ENCODE assay signal across 21 cellular contexts in the genomic region with DNA sequence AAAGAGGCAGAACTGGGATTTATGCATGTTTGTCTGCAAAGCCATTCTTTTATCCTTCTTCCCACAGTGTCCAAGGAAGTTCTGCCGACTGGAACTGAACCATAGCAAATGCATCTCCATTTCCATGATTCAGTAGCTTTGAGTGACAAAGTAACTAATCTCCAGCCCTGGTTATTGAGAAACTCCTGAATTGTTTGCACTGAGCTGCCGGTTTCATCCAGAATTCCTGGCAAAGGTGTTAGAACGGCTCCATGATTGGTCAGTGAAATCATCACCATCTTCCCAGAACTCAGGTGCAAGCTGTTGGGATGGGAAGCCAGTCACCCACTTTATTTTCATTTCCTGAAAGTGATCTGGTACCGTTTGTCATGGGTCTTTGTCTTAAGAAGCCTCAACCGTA. TPM values are rescaled to one million over a fixed set of nuclear protein-coding genes. Genes with fewer than 3 reads are reported as not detected.
A peak's percentile ranks its signal among the peaks of the same experiment; 100 is the strongest.
DNase-seq lines count a peak whose midpoint lies in the region; ATAC-seq lines count a peak whose summit lies in the region.
"Had no signal": no experiment of that assay in that cellular context is flagged by ENCODE, and none has a peak within 500 bp of the region (broad histone marks: within the 10 kb centered on the region; RNA-seq: fewer than 3 reads in every experiment).

No MANE protein-coding gene starts in this region.

- H3K27ac ChIP-seq in aorta (ENCODE audit: low read depth in 1 of 2, low read length in 2 of 2) (no peak overlapping the region), Karpas-422 (ENCODE audit: low read length) (no peak overlapping the region)
- H3K27ac ChIP-seq: 22Rv1, BLaER1 had no signal

- intact Hi-C loops in aorta (cut with DNase I) = no loop called here

- ATAC-seq in aorta (ENCODE audit: low FRiP score) = no peak
- ATAC-seq: CD8-positive, alpha-beta T cell; Panc1 had no signal

- H3K4me1 ChIP-seq in aorta (ENCODE audit: control insufficient read depth in 1 of 2, insufficient read depth in 2 of 2, low read length in 2 of 2) = no peaks in the 10 kb centered on the region
- no peaks in the 10 kb centered on the region for H3K4me1 ChIP-seq in Karpas-422 (ENCODE audit: low read length)

- H3K9me2 ChIP-seq in Karpas-422 (replicated peaks; ENCODE audit: insufficient read depth, low read length) = no peaks in the 10 kb centered on the region

- H3K27me3 ChIP-seq in aorta (ENCODE audit: control insufficient read depth in 1 of 2, insufficient read depth in 2 of 2, low read length in 1 of 2) = no peaks in the 10 kb centered on the region
- no peaks in the 10 kb centered on the region for H3K27me3 ChIP-seq in Karpas-422 (ENCODE audit: low read length)
- H3K27me3 ChIP-seq: BLaER1 had no signal

- no peaks in the 10 kb centered on the region for H3K79me2 ChIP-seq in Karpas-422 (ENCODE audit: low read length)

- WGBS in aorta, 2 donors = 77% methylated on average over 5 of the region's 5 CpGs

- H4K20me1 ChIP-seq in Karpas-422 (ENCODE audit: insufficient read depth, low read depth, low read length) = no peaks in the 10 kb centered on the region
- H4K20me1 ChIP-seq: BLaER1 had no signal

- H3K36me3 ChIP-seq in aorta (ENCODE audit: control insufficient read depth in 1 of 2, insufficient read depth in 2 of 2, low read length in 1 of 2) (no peaks in the 10 kb centered on the region), Karpas-422 (ENCODE audit: insufficient read depth, low read length) (no peaks in the 10 kb centered on the region)
- H3K36me3 ChIP-seq: BLaER1 had no signal

- H2AFZ ChIP-seq in Karpas-422 (ENCODE audit: low read length) = no peak overlapping the region

- H3K4me2 ChIP-seq in Karpas-422 (ENCODE audit: low read depth, low read length, poor library complexity, severe bottlenecking) = no peak overlapping the region
- H3K4me2 ChIP-seq: BLaER1 had no signal

- DNase-seq in NCI-H146 (lab: John Stamatoyannopoulos, UW) = peak; percentile 7
- DNase-seq in NCI-H146 treated with DMSO at 0.1 percent for 48 hours (lab: John Stamatoyannopoulos, UW; ENCODE audit: unreplicated experiment) = no peak
- peak; percentile 22 for DNase-seq in NCI-H187 treated with DMSO at 0.1 percent for 48 hours (lab: John Stamatoyannopoulos, UW)
- DNase-seq in kidney glomerular epithelial cell (lab: John Stamatoyannopoulos, UW) = peak; percentile 55
- peak; percentile 96 for DNase-seq in renal cortical epithelial cell (ENCODE audit: low read depth)
- no peak for DNase-seq in aorta
- DNase-seq in Karpas-422 = no peak
- no peak for DNase-seq in activated CD4-positive, alpha-beta T cell treated with anti-CD3 and anti-CD28 coated beads for 1 hour
- DNase-seq: CD8-positive, alpha-beta T cell; GDM1; GOT3; KBM-7; NCI-H1048; NCI-H1694; NCI-H446; NCI-H774; SHP77 had no signal

- no peak overlapping the region for H3K9ac ChIP-seq in Karpas-422 (ENCODE audit: low read length)
- H3K9ac ChIP-seq: BLaER1 had no signal

- no peaks in the 10 kb centered on the region for H3K9me3 ChIP-seq in aorta (ENCODE audit: control insufficient read depth, low read length)
- no peaks in the 10 kb centered on the region for H3K9me3 ChIP-seq in Karpas-422 (ENCODE audit: low read length)
- H3K9me3 ChIP-seq: BLaER1 had no signal

- H3K4me3 ChIP-seq in aorta (ENCODE audit: low read length in 2 of 2) (no peak overlapping the region), Karpas-422 (ENCODE audit: low read length) (no peak overlapping the region)
- H3K4me3 ChIP-seq: BLaER1 had no signal

RNA-seq across cellular contexts. Expression of a gene that starts 47.0 kb away (rescaled TPM):
- 12.7 and 102 TPM in 2 replicates for total RNA-seq in renal cortical epithelial cell
- 1 to 10 TPM in 1 of 2 donors, not detected in 1; 1.4 TPM for total RNA-seq in aorta
- under 1 TPM; 0.10 to 0.50 TPM for polyA plus RNA-seq in aorta
- total RNA-seq in Karpas-422 (2014; rRNA removed; shearing (Covaris generic); ENCODE audit: low replicate concordance) = not detected in 2 replicates
- total RNA-seq: CD8-positive, alpha-beta T cell; M059J had no signal

Comparison
In these comparisons a context has a peak if more than half of its experiments do, and no peak if none do; other contexts are left out.
1. DNase-seq: peak in NCI-H146 (single experiment), NCI-H187 treated with DMSO at 0.1 percent for 48 hours (single experiment), kidney glomerular epithelial cell (single experiment) and renal cortical epithelial cell (single experiment); none in NCI-H146 treated with DMSO at 0.1 percent for 48 hours (single experiment), aorta (0 of 2), Karpas-422 (single experiment) and activated CD4-positive, alpha-beta T cell treated with anti-CD3 and anti-CD28 coated beads for 1 hour (single experiment).